In the genomic region with DNA sequence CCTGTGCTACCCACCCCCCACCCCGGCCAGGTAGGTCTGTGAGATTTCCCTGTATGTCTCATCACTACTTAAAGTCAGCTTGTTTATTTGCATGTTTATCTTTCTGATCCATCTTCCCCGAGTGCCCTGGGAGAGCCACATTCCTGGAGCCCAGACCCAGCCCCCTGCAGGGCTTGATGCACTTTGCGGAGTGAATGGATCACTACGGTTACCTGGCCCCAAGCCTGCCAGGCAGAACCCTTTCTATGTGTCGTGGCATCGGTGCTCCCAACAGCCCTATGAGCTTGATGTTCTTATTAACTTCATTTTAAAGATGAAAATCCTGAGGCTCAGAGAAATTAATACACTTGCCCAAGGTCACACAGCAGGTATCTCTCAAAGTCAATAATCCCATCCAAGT, we compare ENCODE assay signal across 15 cellular contexts. TPM values are rescaled to one million over a fixed set of nuclear protein-coding genes. Genes with fewer than 3 reads are reported as not detected.
A peak's percentile ranks its signal among the peaks of the same experiment; 100 is the strongest.
DNase-seq lines count a peak whose midpoint lies in the region; ATAC-seq, FAIRE-seq and TF ChIP-seq lines count a peak whose summit lies in the region.
"Had no signal": no experiment of that assay in that cellular context is flagged by ENCODE, and none has a peak within 500 bp of the region (broad histone marks: within the 10 kb centered on the region; RNA-seq: fewer than 3 reads in every experiment).

No MANE protein-coding gene starts in this region.

- H3K4me1 ChIP-seq in Caco-2 (peaks cover 12% of the 10 kb centered on the region), mesendoderm (ENCODE audit: control insufficient read depth, low read depth, low read length) (peaks cover 2% of the 10 kb centered on the region), smooth muscle cell (ENCODE audit: low read depth) (no peaks in the 10 kb centered on the region)

- no peak overlapping the region for H3K56ac ChIP-seq in mesendoderm (ENCODE audit: low read length)

- H3K4me1 Mint-ChIP-seq in Caco-2 (ENCODE audit: low read depth, unreplicated experiment) = peaks cover 15% of the 10 kb centered on the region
- H3K4me1 Mint-ChIP-seq in HFFc6 (ENCODE audit: low read depth) = peaks cover 13% of the 10 kb centered on the region
- H3K4me1 Mint-ChIP-seq in WTC11 = peaks cover 13% of the 10 kb centered on the region

- no peaks in the 10 kb centered on the region for H3K27me3 Mint-ChIP-seq in Caco-2 (ENCODE audit: insufficient read depth, unreplicated experiment)
- H3K27me3 Mint-ChIP-seq in HFFc6 (ENCODE audit: insufficient read depth) = peaks cover 3% of the 10 kb centered on the region
- no peaks in the 10 kb centered on the region for H3K27me3 Mint-ChIP-seq in WTC11 (ENCODE audit: low read depth)

- H3K9ac ChIP-seq in mesendoderm (ENCODE audit: low read length) = no peak overlapping the region
- H3K9ac ChIP-seq in smooth muscle cell (ENCODE audit: low read depth) = no peak overlapping the region

- H3K23ac ChIP-seq in mesendoderm (ENCODE audit: low read length) = no peak overlapping the region

- H4K20me1 ChIP-seq in smooth muscle cell (ENCODE audit: low read depth) = no peaks in the 10 kb centered on the region

- no peak overlapping the region for H2AK5ac ChIP-seq in mesendoderm (ENCODE audit: low read length)

- no peaks in the 10 kb centered on the region for H3K79me1 ChIP-seq in mesendoderm (ENCODE audit: low read length)

- no peaks in the 10 kb centered on the region for H3K27me3 ChIP-seq in Caco-2 (replicated peaks; ENCODE audit: control insufficient read depth, insufficient read depth, low read length)
- H3K27me3 ChIP-seq in mesendoderm (ENCODE audit: insufficient read depth, low read length, poor library complexity) = no peaks in the 10 kb centered on the region
- no peaks in the 10 kb centered on the region for H3K27me3 ChIP-seq in smooth muscle cell (ENCODE audit: low read depth)

- intact Hi-C loops in Caco-2 (cut with micrococcal nuclease; ENCODE audit: unreplicated experiment) = no loop called here

- no peak for FAIRE-seq in GM19239 (lab: Jason Lieb, UNC)
- FAIRE-seq: astrocyte had no signal

- no peaks in the 10 kb centered on the region for H3K36me3 ChIP-seq in Caco-2 (ENCODE audit: control insufficient read depth, insufficient read depth, low read length)
- no peaks in the 10 kb centered on the region for H3K36me3 ChIP-seq in mesendoderm (ENCODE audit: control insufficient read depth, insufficient read depth, low read length)
- no peaks in the 10 kb centered on the region for H3K36me3 ChIP-seq in smooth muscle cell (ENCODE audit: low read depth)

- H2BK120ac ChIP-seq in mesendoderm (ENCODE audit: low read depth, low read length) = no peak overlapping the region

- H3K4me3 ChIP-seq in Caco-2 (ENCODE audit: low read depth, low read length) (no peak overlapping the region), mesendoderm (ENCODE audit: low read length) (no peak overlapping the region), smooth muscle cell (no peak overlapping the region)
- H3K4me3 ChIP-seq: psoas muscle had no signal

- H3K79me2 ChIP-seq in mesendoderm (ENCODE audit: control insufficient read depth, insufficient read depth, low read length) = no peaks in the 10 kb centered on the region
- H3K79me2 ChIP-seq in smooth muscle cell (ENCODE audit: low read depth) = no peaks in the 10 kb centered on the region

- no peak overlapping the region for H2AFZ ChIP-seq in smooth muscle cell (ENCODE audit: low read depth)

- H3K9me3 ChIP-seq in Caco-2 (no peaks in the 10 kb centered on the region), smooth muscle cell (replicated peaks; ENCODE audit: low read depth) (no peaks in the 10 kb centered on the region)
- H3K9me3 ChIP-seq: psoas muscle had no signal

- peak in 1 of 2 experiments; percentile 62 for DNase-seq in Caco-2
- peak; percentile 35 for DNase-seq in HFFc6
- peak; percentile 55 for DNase-seq in WTC11 (ENCODE audit: low spot score)
- peak; percentile 94 for DNase-seq in mesendoderm
- no peak for DNase-seq in NCI-H748 (lab: John Stamatoyannopoulos, UW; ENCODE audit: unreplicated experiment)
- no peak for DNase-seq in GM19239 (ENCODE audit: insufficient read length, low spot score)
- no peak for DNase-seq in smooth muscle cell (lab: John Stamatoyannopoulos, UW; ENCODE audit: unreplicated experiment)
- DNase-seq: activated T-cell treated with anti-CD3 and anti-CD28 coated beads, Interleukin-2, amount 50 U/mL, for 24 hours; DMS 273 treated with DMSO at 0.1 percent for 48 hours; effector memory CD8-positive, alpha-beta T cell; head of caudate nucleus; NCI-H1694 treated with DMSO at 0.1 percent for 48 hours; stimulated activated CD4-positive, alpha-beta T cell treated with anti-CD3 and anti-CD28 coated beads, Interleukin-4, amount 100 ng/mL, for 24 hours had no signal

- no peak overlapping the region for H2BK15ac ChIP-seq in mesendoderm (replicated peaks; ENCODE audit: low read depth)

- no peaks in the 10 kb centered on the region for H3F3A ChIP-seq in smooth muscle cell (ENCODE audit: low read depth)

- H3K18ac ChIP-seq in mesendoderm (ENCODE audit: low read length) = no peak overlapping the region

- POLR2A ChIA-PET in Caco-2 (lab: Charles Lee) = no interaction called here
- POLR2A ChIA-PET in WTC11 (lab: Charles Lee) = no interaction called here

- peak; percentile 38 for ATAC-seq in WTC11
- ATAC-seq: effector memory CD8-positive, alpha-beta T cell; psoas muscle had no signal

- CTCF ChIA-PET in Caco-2 (lab: Charles Lee) (interaction anchor here (0.6 to 1.0 kb wide), 2 partner anchors 14 to 377 kb away, joined by 4 to 9 read pairs; no protein-coding TSS in a partner anchor), WTC11 (lab: Charles Lee) (interaction anchor here (0.6 to 1.2 kb wide), 4 partner anchors 11 to 472 kb away, joined by 3 to 7 read pairs (median 3); a partner anchor contains a TSS)

- H3K27ac ChIP-seq in mesendoderm (ENCODE audit: low read depth, low read length) = no peak overlapping the region
- H3K27ac ChIP-seq in smooth muscle cell (ENCODE audit: low read depth) = no peak overlapping the region
- H3K27ac ChIP-seq: psoas muscle had no signal

- H3K4me3 Mint-ChIP-seq in Caco-2 (ENCODE audit: unreplicated experiment) = no peak overlapping the region
- H3K4me3 Mint-ChIP-seq in HFFc6 = peak overlapping the region; percentile 32; the same call in 1 of the 2 replicates
- no peak overlapping the region for H3K4me3 Mint-ChIP-seq in WTC11
- H3K4me3 Mint-ChIP-seq: activated T-cell treated with anti-CD3 and anti-CD28 coated beads, Interleukin-2, amount 50 U/mL, for 24 hours; effector memory CD8-positive, alpha-beta T cell had no signal

- no TSS peak for BruUV-seq in Caco-2 (replicated peaks; lab: Mats Ljungman, UMichigan)

- no peak overlapping the region for H4K5ac ChIP-seq in mesendoderm (ENCODE audit: low read length)

- H4K8ac ChIP-seq in mesendoderm (ENCODE audit: low read depth, low read length) = no peak overlapping the region

- H3K4ac ChIP-seq in mesendoderm (ENCODE audit: low read depth, low read length) = no peak overlapping the region

- H3K36me3 Mint-ChIP-seq in Caco-2 (ENCODE audit: insufficient read depth, unreplicated experiment) (peaks cover 4% of the 10 kb centered on the region), HFFc6 (ENCODE audit: low read depth) (no peaks in the 10 kb centered on the region), WTC11 (no peaks in the 10 kb centered on the region)

- H3K27ac Mint-ChIP-seq in Caco-2 (ENCODE audit: unreplicated experiment) (no peak overlapping the region), HFFc6 (no peak overlapping the region), WTC11 (no peak overlapping the region)
- H3K27ac Mint-ChIP-seq: activated T-cell treated with anti-CD3 and anti-CD28 coated beads, Interleukin-2, amount 50 U/mL, for 24 hours; effector memory CD8-positive, alpha-beta T cell had no signal

- no peaks in the 10 kb centered on the region for H3K9me3 Mint-ChIP-seq in Caco-2 (ENCODE audit: unreplicated experiment)
- no peaks in the 10 kb centered on the region for H3K9me3 Mint-ChIP-seq in HFFc6
- H3K9me3 Mint-ChIP-seq in WTC11 = no peaks in the 10 kb centered on the region
- H3K9me3 Mint-ChIP-seq: activated T-cell treated with anti-CD3 and anti-CD28 coated beads, Interleukin-2, amount 50 U/mL, for 24 hours; effector memory CD8-positive, alpha-beta T cell had no signal

- peak; percentile 10 to 17 for TF ChIP-seq CTCF in Caco-2 (IDR thresholded peaks at IDR 0.05; ENCODE audit: insufficient read depth in 1 of 2, low read depth in 1 of 2, low read length in 1 of 2, severe bottlenecking in 1 of 2, unreplicated experiment in 1 of 2)
- TF ChIP-seq CTCF in HFFc6 (IDR thresholded peaks at IDR 0.05) = no peak; the same call in 1 of the 2 replicates
- TF ChIP-seq CTCF in WTC11 (IDR thresholded peaks at IDR 0.05) = no peak
- no peak for TF ChIP-seq CTCF in smooth muscle cell (IDR thresholded peaks at IDR 0.05; ENCODE audit: borderline replicate concordance, insufficient read depth, poor library complexity, severe bottlenecking)

- no CpG with 5 or more reads among the region's 6 CpGs for WGBS in mesendoderm (ENCODE audit: extremely low coverage, insufficient coverage, low lambda C conversion rate)
- WGBS in smooth muscle cell (ENCODE audit: low lambda C conversion rate) = 44% methylated on average over 6 of the region's 6 CpGs

- H2BK5ac ChIP-seq in mesendoderm (ENCODE audit: low read length) = no peak overlapping the region

- H3K4me2 ChIP-seq in mesendoderm (ENCODE audit: low read length) = no peak overlapping the region
- no peak overlapping the region for H3K4me2 ChIP-seq in smooth muscle cell

TF ChIP-seq in WTC11, 78 proteins besides CTCF, POLR2A, EP300 and RAD21 (continues in another document):
- TF ChIP-seq NFE2L1 (CRISPR knock-in tag; IDR thresholded peaks at IDR 0.05) (no peak), OVOL2 (CRISPR knock-in tag; IDR thresholded peaks at IDR 0.05; ENCODE audit: borderline replicate concordance) (no peak)

RNA-seq across cellular contexts. Expression of a gene that starts 13.6 kb away (rescaled TPM):
- total RNA-seq in Caco-2 (2022) (18.7 and 23.6 TPM in 2 replicates), WTC11 (2021) (15.2 to 19.9 TPM (median 18.5 TPM) in 3 replicates), smooth muscle cell (0.18 and 0.81 TPM in 2 replicates)
- total RNA-seq in HFFc6 (2021; fragmentation: NEBNext Ultra II Directional; extraction: Animal tissue kit (Norgen Biotek cat#: 25700)) = 1 to 10 TPM; 2.7 to 6.5 (median 3.4) TPM
- 1.6 TPM for polyA plus RNA-seq in mesendoderm (2013, experiment 1 of 2)
- 1.8 TPM for polyA plus RNA-seq in mesendoderm (2013, experiment 2 of 2)
- 1.4 and 1.7 TPM in 2 replicates for polyA plus RNA-seq in smooth muscle cell

Comparison
In these comparisons a context has a peak if more than half of its experiments do, and no peak if none do; other contexts are left out.
1. DNase-seq: peak in HFFc6 (single experiment), WTC11 (single experiment) and mesendoderm (single experiment); none in NCI-H748 (single experiment), GM19239 (single experiment) and smooth muscle cell (single experiment).
2. CTCF ChIP-seq: peak in Caco-2 (2 of 2); none in HFFc6 (single experiment), WTC11 (single experiment) and smooth muscle cell (single experiment).